1 cellular context compared by ENCODE assay signal in the genomic region with DNA sequence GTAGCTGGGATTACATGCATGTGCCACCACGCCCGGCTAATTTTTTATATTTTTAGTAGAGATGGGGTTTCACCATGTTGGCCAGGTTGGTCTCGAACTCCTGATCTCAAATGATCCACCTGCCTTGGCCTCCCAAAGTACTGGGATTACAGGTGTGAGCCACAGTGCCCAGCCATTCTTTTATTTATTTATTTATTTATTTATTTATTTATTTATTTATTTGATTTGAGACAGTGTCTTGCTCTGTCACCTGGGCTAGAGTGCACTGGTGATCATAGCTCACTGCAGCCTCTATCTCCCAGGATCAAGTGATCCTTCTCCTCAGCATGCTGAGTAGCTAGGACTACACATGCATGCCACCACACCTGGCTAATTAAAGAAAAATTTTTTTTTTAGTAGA.
TF ChIP-seq lines count a peak whose summit lies in the region.

No MANE protein-coding gene starts in this region.

TF ChIP-seq in HEK293, 187 proteins besides CTCF, POLR2A, EP300 and RAD21 (continued from another document):
- TF ChIP-seq, protein P1, sequence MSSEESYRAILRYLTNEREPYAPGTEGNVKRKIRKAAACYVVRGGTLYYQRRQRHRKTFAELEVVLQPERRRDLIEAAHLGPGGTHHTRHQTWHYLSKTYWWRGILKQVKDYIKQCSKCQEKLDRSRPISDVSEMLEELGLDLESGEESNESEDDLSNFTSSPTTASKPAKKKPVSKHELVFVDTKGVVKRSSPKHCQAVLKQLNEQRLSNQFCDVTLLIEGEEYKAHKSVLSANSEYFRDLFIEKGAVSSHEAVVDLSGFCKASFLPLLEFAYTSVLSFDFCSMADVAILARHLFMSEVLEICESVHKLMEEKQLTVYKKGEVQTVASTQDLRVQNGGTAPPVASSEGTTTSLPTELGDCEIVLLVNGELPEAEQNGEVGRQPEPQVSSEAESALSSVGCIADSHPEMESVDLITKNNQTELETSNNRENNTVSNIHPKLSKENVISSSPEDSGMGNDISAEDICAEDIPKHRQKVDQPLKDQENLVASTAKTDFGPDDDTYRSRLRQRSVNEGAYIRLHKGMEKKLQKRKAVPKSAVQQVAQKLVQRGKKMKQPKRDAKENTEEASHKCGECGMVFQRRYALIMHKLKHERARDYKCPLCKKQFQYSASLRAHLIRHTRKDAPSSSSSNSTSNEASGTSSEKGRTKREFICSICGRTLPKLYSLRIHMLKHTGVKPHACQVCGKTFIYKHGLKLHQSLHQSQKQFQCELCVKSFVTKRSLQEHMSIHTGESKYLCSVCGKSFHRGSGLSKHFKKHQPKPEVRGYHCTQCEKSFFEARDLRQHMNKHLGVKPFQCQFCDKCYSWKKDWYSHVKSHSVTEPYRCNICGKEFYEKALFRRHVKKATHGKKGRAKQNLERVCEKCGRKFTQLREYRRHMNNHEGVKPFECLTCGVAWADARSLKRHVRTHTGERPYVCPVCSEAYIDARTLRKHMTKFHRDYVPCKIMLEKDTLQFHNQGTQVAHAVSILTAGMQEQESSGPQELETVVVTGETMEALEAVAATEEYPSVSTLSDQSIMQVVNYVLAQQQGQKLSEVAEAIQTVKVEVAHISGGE (tag by site-specific recombination; conservative IDR thresholded peaks at IDR 0.05; ENCODE audit: low read depth): peak; percentile 72
- TF ChIP-seq, protein P2, sequence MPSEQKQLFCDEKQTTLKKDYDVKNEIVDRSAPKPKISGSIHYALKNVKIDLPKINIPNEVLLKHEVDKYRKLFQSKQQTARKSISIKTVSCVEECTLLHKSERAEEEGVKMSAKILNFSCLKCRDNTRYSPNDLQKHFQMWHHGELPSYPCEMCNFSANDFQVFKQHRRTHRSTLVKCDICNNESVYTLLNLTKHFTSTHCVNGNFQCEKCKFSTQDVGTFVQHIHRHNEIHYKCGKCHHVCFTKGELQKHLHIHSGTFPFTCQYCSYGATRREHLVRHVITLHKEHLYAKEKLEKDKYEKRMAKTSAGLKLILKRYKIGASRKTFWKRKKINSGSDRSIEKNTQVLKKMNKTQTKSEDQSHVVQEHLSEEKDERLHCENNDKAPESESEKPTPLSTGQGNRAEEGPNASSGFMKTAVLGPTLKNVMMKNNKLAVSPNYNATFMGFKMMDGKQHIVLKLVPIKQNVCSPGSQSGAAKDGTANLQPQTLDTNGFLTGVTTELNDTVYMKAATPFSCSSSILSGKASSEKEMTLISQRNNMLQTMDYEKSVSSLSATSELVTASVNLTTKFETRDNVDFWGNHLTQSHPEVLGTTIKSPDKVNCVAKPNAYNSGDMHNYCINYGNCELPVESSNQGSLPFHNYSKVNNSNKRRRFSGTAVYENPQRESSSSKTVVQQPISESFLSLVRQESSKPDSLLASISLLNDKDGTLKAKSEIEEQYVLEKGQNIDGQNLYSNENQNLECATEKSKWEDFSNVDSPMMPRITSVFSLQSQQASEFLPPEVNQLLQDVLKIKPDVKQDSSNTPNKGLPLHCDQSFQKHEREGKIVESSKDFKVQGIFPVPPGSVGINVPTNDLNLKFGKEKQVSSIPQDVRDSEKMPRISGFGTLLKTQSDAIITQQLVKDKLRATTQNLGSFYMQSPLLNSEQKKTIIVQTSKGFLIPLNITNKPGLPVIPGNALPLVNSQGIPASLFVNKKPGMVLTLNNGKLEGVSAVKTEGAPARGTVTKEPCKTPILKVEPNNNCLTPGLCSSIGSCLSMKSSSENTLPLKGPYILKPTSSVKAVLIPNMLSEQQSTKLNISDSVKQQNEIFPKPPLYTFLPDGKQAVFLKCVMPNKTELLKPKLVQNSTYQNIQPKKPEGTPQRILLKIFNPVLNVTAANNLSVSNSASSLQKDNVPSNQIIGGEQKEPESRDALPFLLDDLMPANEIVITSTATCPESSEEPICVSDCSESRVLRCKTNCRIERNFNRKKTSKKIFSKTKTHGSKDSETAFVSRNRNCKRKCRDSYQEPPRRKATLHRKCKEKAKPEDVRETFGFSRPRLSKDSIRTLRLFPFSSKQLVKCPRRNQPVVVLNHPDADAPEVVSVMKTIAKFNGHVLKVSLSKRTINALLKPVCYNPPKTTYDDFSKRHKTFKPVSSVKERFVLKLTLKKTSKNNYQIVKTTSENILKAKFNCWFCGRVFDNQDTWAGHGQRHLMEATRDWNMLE (tag by site-specific recombination; conservative IDR thresholded peaks at IDR 0.05; ENCODE audit: low read depth): peak; percentile 89
- peak; percentile 83 for TF ChIP-seq ZNF558 (tag by site-specific recombination; IDR thresholded peaks at IDR 0.05)
- peak; percentile 37 for TF ChIP-seq ZNF510 (tag by site-specific recombination; IDR thresholded peaks at IDR 0.05; ENCODE audit: insufficient replicate concordance)
- TF ChIP-seq ZNF404 (tag by site-specific recombination; IDR thresholded peaks at IDR 0.05): peak; percentile 67; the same call in 1 of the 2 replicates
- TF ChIP-seq ZNF202 (tag by site-specific recombination; IDR thresholded peaks at IDR 0.05; ENCODE audit: borderline replicate concordance): peak; percentile 92; the same call in 1 of the 2 replicates
- TF ChIP-seq ZNF426 (tag by site-specific recombination; IDR thresholded peaks at IDR 0.05): peak; percentile 87
- peak; percentile 36 for TF ChIP-seq ZNF654 (tag by site-specific recombination; IDR thresholded peaks at IDR 0.05; ENCODE audit: low read depth)
- TF ChIP-seq ZNF501 (tag by site-specific recombination; IDR thresholded peaks at IDR 0.05): peak; percentile 64; the same call in 1 of the 2 replicates
- TF ChIP-seq ZFP37 (tag by site-specific recombination; IDR thresholded peaks at IDR 0.05): 0 out of 2 replicates have a peak, but pooled peaks have one; percentile 32
- peak; percentile 81 for TF ChIP-seq ZNF433 (tag by site-specific recombination; IDR thresholded peaks at IDR 0.05; ENCODE audit: low read depth)
- TF ChIP-seq ZBTB21 (tag by site-specific recombination; IDR thresholded peaks at IDR 0.05): 0 out of 2 replicates have a peak, but pooled peaks have one; percentile 53
- TF ChIP-seq ZNF629 (tag by site-specific recombination; IDR thresholded peaks at IDR 0.05): peak; percentile 29; the same call in 1 of the 2 replicates
- TF ChIP-seq ZNF394 (tag by site-specific recombination; IDR thresholded peaks at IDR 0.05; ENCODE audit: borderline replicate concordance): peak; percentile 94
- TF ChIP-seq ZNF292 (tag by site-specific recombination; IDR thresholded peaks at IDR 0.05; ENCODE audit: borderline replicate concordance, low read depth): peak; percentile 86
- peak; percentile 21; the same call in 1 of the 2 replicates for TF ChIP-seq ZNF341 (tag by site-specific recombination; IDR thresholded peaks at IDR 0.05; ENCODE audit: low read depth)
- 0 out of 2 replicates have a peak, but pooled peaks have one; percentile 81 for TF ChIP-seq ZNF138 (tag by site-specific recombination; IDR thresholded peaks at IDR 0.05; ENCODE audit: borderline replicate concordance)
TF ChIP-seq in HEK293: peak in this region for 33; not testable (repeated sequence) for 154.
